14 cellular contexts compared by ENCODE assay signal in the genomic region with DNA sequence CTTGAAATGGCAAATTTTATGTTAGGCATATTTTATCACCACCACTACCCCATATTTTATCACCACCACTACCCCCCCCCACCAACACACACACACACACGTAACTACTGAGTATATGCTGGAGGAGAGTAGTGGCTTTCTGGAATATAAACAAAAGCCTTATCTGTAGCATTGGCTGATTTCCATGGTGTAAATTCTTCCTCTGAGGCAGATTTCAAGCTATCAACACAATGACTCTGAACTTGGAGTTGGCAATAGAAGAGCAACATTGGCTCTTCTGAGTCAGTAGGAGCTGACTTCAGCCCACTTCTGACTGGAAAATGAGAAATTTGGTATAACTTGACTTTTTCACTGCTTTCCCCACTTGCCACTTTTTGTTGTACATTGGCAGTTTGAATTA.
DNase-seq lines count a peak whose midpoint lies in the region; ATAC-seq, FAIRE-seq and TF ChIP-seq lines count a peak whose summit lies in the region.
"Had no signal": no experiment of that assay in that cellular context is flagged by ENCODE, and none has a peak within 500 bp of the region (broad histone marks: within the 10 kb centered on the region; RNA-seq: fewer than 3 reads in every experiment).

No MANE protein-coding gene starts in this region.

- H4K91ac ChIP-seq in IMR-90 (ENCODE audit: insufficient read depth, low read depth, low read length): no peak overlapping the region

- H3K4me3 ChIP-seq in IMR-90 (ENCODE audit: insufficient read depth, low read depth, low read length) (no peak overlapping the region), astrocyte (ENCODE audit: insufficient read depth, low read depth, low read length) (no peak overlapping the region), fibroblast of the aortic adventitia (ENCODE audit: low read depth, low read length) (no peak overlapping the region)
- H3K4me3 ChIP-seq: BLaER1 treated with 17β-estradiol and CSF1 and Interleukin-3, amounts not matched to agents 10 nM and 100 nM; GM23248 had no signal

- intact Hi-C loops in IMR-90 (cut with micrococcal nuclease): no loop called here

- no peak overlapping the region for H2AK9ac ChIP-seq in IMR-90 (replicated peaks; ENCODE audit: low read depth, low read length, poor library complexity)

- dilution Hi-C loops in IMR-90 (cut with HindIII; ENCODE audit: low sequenced_read_pairs, unreplicated experiment): no loop called here

- H2BK20ac ChIP-seq in IMR-90 (ENCODE audit: low read depth, low read length): no peak overlapping the region

- peak; percentile 43 for DNase-seq in IMR-90
- DNase-seq in astrocyte (ENCODE audit: low read depth): peak; percentile 20
- peak; percentile 41 for DNase-seq in fibroblast of the aortic adventitia (ENCODE audit: low read depth)
- no peak for DNase-seq in omental fat pad (ENCODE audit: low spot score)
- no peak for DNase-seq in NCI-H2029 (lab: John Stamatoyannopoulos, UW)
- DNase-seq in UCSD-AML1 (lab: John Stamatoyannopoulos, UW; ENCODE audit: unreplicated experiment): no peak
- DNase-seq in D721Med (ENCODE audit: insufficient read length, low spot score): no peak
- DNase-seq: ACHN; CD4-positive, CD25-positive, alpha-beta regulatory T cell; DMS 273 treated with DMSO at 0.1 percent for 48 hours; GM23248; H7 had no signal

- no peak overlapping the region for H4K8ac ChIP-seq in IMR-90 (ENCODE audit: low read depth in 2 of 2, low read length in 2 of 2)

- no peak overlapping the region for H3K14ac ChIP-seq in IMR-90 (replicated peaks; ENCODE audit: low read depth, low read length)

- no peak for TF ChIP-seq CTCF in IMR-90 (conservative IDR thresholded peaks at IDR 0.05; ENCODE audit: low read depth, low read length)
- no peak for TF ChIP-seq CTCF in astrocyte (IDR thresholded peaks at IDR 0.05; ENCODE audit: insufficient read depth, low read depth, low read length)
- no peak for TF ChIP-seq CTCF in fibroblast of the aortic adventitia (IDR thresholded peaks at IDR 0.05; ENCODE audit: insufficient read depth, low read length)
- TF ChIP-seq CTCF in omental fat pad (IDR thresholded peaks at IDR 0.05): no peak
- no peak for TF ChIP-seq CTCF in D721Med (IDR thresholded peaks at IDR 0.05; ENCODE audit: insufficient read depth, missing control alignments)

- H2BK5ac ChIP-seq in IMR-90 (ENCODE audit: low read depth, low read length, poor library complexity, severe bottlenecking): no peak overlapping the region

- no peak overlapping the region for H4K5ac ChIP-seq in IMR-90 (ENCODE audit: low read depth, low read length)

- CTCF ChIA-PET in IMR-90 (lab: Yijun Ruan, JAX): interaction anchor here (0.8 kb wide), 1 partner anchor 569 kb away, joined by 4 read pairs; no protein-coding TSS in a partner anchor

- H3K9me3 Mint-ChIP-seq in astrocyte (ENCODE audit: unreplicated experiment): no peaks in the 10 kb centered on the region

- no peak overlapping the region for H3K4me2 ChIP-seq in IMR-90 (ENCODE audit: low read depth, low read length)
- no peak overlapping the region for H3K4me2 ChIP-seq in astrocyte (ENCODE audit: low read length)
- H3K4me2 ChIP-seq: BLaER1 treated with 17β-estradiol and CSF1 and Interleukin-3, amounts not matched to agents 10 nM and 100 nM had no signal

- H3K4me1 ChIP-seq in IMR-90 (ENCODE audit: control insufficient read depth, insufficient read depth, low read length) (no peaks in the 10 kb centered on the region), astrocyte (ENCODE audit: insufficient read depth, low read length) (no peaks in the 10 kb centered on the region)
- H3K4me1 ChIP-seq: BLaER1 treated with 17β-estradiol and CSF1 and Interleukin-3, amounts not matched to agents 10 nM and 100 nM had no signal

- H3K27me3 Mint-ChIP-seq in astrocyte (ENCODE audit: low read depth, unreplicated experiment): peaks cover 3% of the 10 kb centered on the region
- H3K27me3 Mint-ChIP-seq: CD4-positive, CD25-positive, alpha-beta regulatory T cell had no signal

- no peak overlapping the region for H2AFZ ChIP-seq in IMR-90 (replicated peaks; ENCODE audit: low read length, poor library complexity)
- H2AFZ ChIP-seq in astrocyte (ENCODE audit: low read depth, low read length): no peak overlapping the region
- H2AFZ ChIP-seq: GM23248 had no signal

- no peaks in the 10 kb centered on the region for H3K36me3 Mint-ChIP-seq in astrocyte (ENCODE audit: low read depth, unreplicated experiment)
- H3K36me3 Mint-ChIP-seq: CD4-positive, CD25-positive, alpha-beta regulatory T cell had no signal

- FAIRE-seq in astrocyte (lab: Jason Lieb, UNC) (no peak), D721Med (lab: Jason Lieb, UNC) (no peak)
- FAIRE-seq: GM12891 had no signal

- H3K23ac ChIP-seq in IMR-90 (ENCODE audit: low read depth, low read length): no peak overlapping the region

- no peak overlapping the region for H3K27ac ChIP-seq in IMR-90 (ENCODE audit: insufficient read depth, low read length)
- no peak overlapping the region for H3K27ac ChIP-seq in astrocyte (ENCODE audit: low read depth, low read length)
- H3K27ac ChIP-seq: BLaER1 treated with 17β-estradiol and CSF1 and Interleukin-3, amounts not matched to agents 10 nM and 100 nM; GM23248 had no signal

- H3K27me3 ChIP-seq in IMR-90 (ENCODE audit: control insufficient read depth, insufficient read depth, low read length) (no peaks in the 10 kb centered on the region), astrocyte (ENCODE audit: insufficient read depth, low read length) (no peaks in the 10 kb centered on the region)
- H3K27me3 ChIP-seq: BLaER1 treated with 17β-estradiol and CSF1 and Interleukin-3, amounts not matched to agents 10 nM and 100 nM had no signal

- ATAC-seq in IMR-90 (ENCODE audit: low read depth) (no peak), omental fat pad (ENCODE audit: low FRiP score) (peak; percentile 28)

- no peak overlapping the region for H3K9ac ChIP-seq in IMR-90 (ENCODE audit: low read depth, low read length)
- no peak overlapping the region for H3K9ac ChIP-seq in astrocyte (ENCODE audit: low read length)
- H3K9ac ChIP-seq: BLaER1 treated with 17β-estradiol and CSF1 and Interleukin-3, amounts not matched to agents 10 nM and 100 nM; GM23248 had no signal

- H2AK5ac ChIP-seq in IMR-90 (ENCODE audit: low read depth, low read length): no peak overlapping the region

- H3K4me1 Mint-ChIP-seq in astrocyte (ENCODE audit: low read depth, unreplicated experiment): peaks cover 7% of the 10 kb centered on the region
- H3K4me1 Mint-ChIP-seq: CD4-positive, CD25-positive, alpha-beta regulatory T cell had no signal

- in situ Hi-C loops in IMR-90 (cut with MboI; ENCODE audit: low sequenced_read_pairs): no loop called here

- H2BK120ac ChIP-seq in IMR-90 (ENCODE audit: low read depth, low read length): no peak overlapping the region

- H2BK15ac ChIP-seq in IMR-90 (ENCODE audit: low read depth, low read length): no peak overlapping the region

- no peaks in the 10 kb centered on the region; the same call in 1 of the 2 replicates for H3K9me1 ChIP-seq in IMR-90 (ENCODE audit: insufficient read depth, low read length)

- H4K20me1 ChIP-seq in IMR-90 (ENCODE audit: insufficient read depth, low read length): no peaks in the 10 kb centered on the region
- H4K20me1 ChIP-seq in astrocyte (ENCODE audit: insufficient read depth, low read length): no peaks in the 10 kb centered on the region
- H4K20me1 ChIP-seq: BLaER1 treated with 17β-estradiol and CSF1 and Interleukin-3, amounts not matched to agents 10 nM and 100 nM had no signal

- no peak overlapping the region for H3K18ac ChIP-seq in IMR-90 (ENCODE audit: low read depth, low read length)

- no peak overlapping the region for H3K27ac Mint-ChIP-seq in astrocyte (ENCODE audit: unreplicated experiment)
- H3K27ac Mint-ChIP-seq: CD4-positive, CD25-positive, alpha-beta regulatory T cell had no signal

- H3K79me2 ChIP-seq in astrocyte (ENCODE audit: insufficient read depth, low read length): no peaks in the 10 kb centered on the region

- no peak overlapping the region for H3K4ac ChIP-seq in IMR-90 (ENCODE audit: low read depth, low read length)

- no peaks in the 10 kb centered on the region for H3K9me3 ChIP-seq in IMR-90 (ENCODE audit: control insufficient read depth, insufficient read depth, low read length)
- H3K9me3 ChIP-seq in astrocyte (ENCODE audit: insufficient read depth, low read depth, low read length): no peaks in the 10 kb centered on the region

- no peak overlapping the region for H3K4me3 Mint-ChIP-seq in astrocyte (ENCODE audit: unreplicated experiment)
- H3K4me3 Mint-ChIP-seq: CD4-positive, CD25-positive, alpha-beta regulatory T cell had no signal

- no peak overlapping the region for H3K56ac ChIP-seq in IMR-90 (ENCODE audit: extremely low read depth, insufficient read depth, low read length)

- H3K79me1 ChIP-seq in IMR-90 (ENCODE audit: low read depth in 1 of 2, low read length in 2 of 2): no peaks in the 10 kb centered on the region

- BruUV-seq in IMR-90 (replicated peaks; lab: Mats Ljungman, UMichigan): no TSS peak

- WGBS in IMR-90 (ENCODE audit: extremely low coverage in 2 of 2, insufficient read length in 1 of 2), 2 experiments: no CpG with 5 or more reads among the region's 1 CpG

- TF ChIP-seq RAD21 in IMR-90 (IDR thresholded peaks at IDR 0.05; ENCODE audit: low read length): no peak

- POLR2A ChIA-PET in IMR-90 (lab: Charles Lee; ENCODE audit: unreplicated experiment): no interaction called here

- TF ChIP-seq POLR2A in IMR-90 (IDR thresholded peaks at IDR 0.05; ENCODE audit: low read depth, low read length): no peak

- no peaks in the 10 kb centered on the region for H3K36me3 ChIP-seq in IMR-90 (ENCODE audit: control insufficient read depth, insufficient read depth, low read length)
- H3K36me3 ChIP-seq in astrocyte (ENCODE audit: insufficient read depth, low read length): no peaks in the 10 kb centered on the region
- H3K36me3 ChIP-seq: BLaER1 treated with 17β-estradiol and CSF1 and Interleukin-3, amounts not matched to agents 10 nM and 100 nM had no signal

TF ChIP-seq in IMR-90, 13 proteins besides CTCF, POLR2A, EP300 and RAD21 (continues in another document):
- TF ChIP-seq ELK1 (IDR thresholded peaks at IDR 0.05; ENCODE audit: borderline replicate concordance, low read depth, low read length) (no peak), RFX5 (IDR thresholded peaks at IDR 0.05; ENCODE audit: low read depth, low read length) (no peak), MXI1 (IDR thresholded peaks at IDR 0.05; ENCODE audit: borderline replicate concordance, low read depth, low read length) (no peak), CHD1 (IDR thresholded peaks at IDR 0.05; ENCODE audit: low read depth, low read length) (no peak), RCOR1 (IDR thresholded peaks at IDR 0.05; ENCODE audit: insufficient replicate concordance, low read length) (no peak), MAFK (IDR thresholded peaks at IDR 0.05; ENCODE audit: low read depth, low read length) (no peak), NFE2L2 (IDR thresholded peaks at IDR 0.05; ENCODE audit: low read depth, low read length) (no peak)

Comparison
In these comparisons a context has a peak if more than half of its experiments do, and no peak if none do; other contexts are left out.
1. DNase-seq: peak in IMR-90 (single experiment), astrocyte (single experiment) and fibroblast of the aortic adventitia (single experiment); none in omental fat pad (single experiment), NCI-H2029 (single experiment), UCSD-AML1 (single experiment) and D721Med (single experiment).